In genomic region chr2:122011493-122012270, GRCh38 we compare ENCODE assay signal across 20 cellular contexts.
"Had no signal": no experiment of that assay in that cellular context is flagged by ENCODE, and none has a peak within 500 bp of the region (broad histone marks: within the 10 kb centered on the region; RNA-seq: fewer than 3 reads in every experiment).

No MANE protein-coding gene starts in this region.

- H3K4me3 ChIP-seq: body of pancreas, coronary artery, gastrocnemius medialis, heart left ventricle, mucosa of descending colon, neural progenitor cell, testis, upper lobe of right lung had no signal

- ATAC-seq: body of pancreas, esophagus mucosa, gastrocnemius medialis, heart left ventricle, mucosa of descending colon, sciatic nerve had no signal

- H3K27ac ChIP-seq: body of pancreas, coronary artery, gastrocnemius medialis, heart left ventricle, neural progenitor cell, parathyroid adenoma, testis, upper lobe of right lung, VCaP had no signal

- H3K27me3 ChIP-seq: body of pancreas, gastrocnemius medialis, neural progenitor cell, testis, upper lobe of right lung had no signal

- H3K36me3 ChIP-seq: gastrocnemius medialis, heart left ventricle, neural progenitor cell, upper lobe of right lung had no signal

- H3K9me3 ChIP-seq: body of pancreas, gastrocnemius medialis, heart left ventricle, mucosa of descending colon, testis, upper lobe of right lung had no signal

- H3K4me1 ChIP-seq: body of pancreas, gastrocnemius medialis, heart left ventricle, parathyroid adenoma, testis, upper lobe of right lung had no signal

- DNase-seq: activated CD4-positive, CD25-positive, alpha-beta regulatory T cell treated with anti-CD3 and anti-CD28 coated beads, Interleukin-2, amount 50 U/mL, for 72 hours; activated naive CD8-positive, alpha-beta T cell treated with anti-CD3 and anti-CD28 coated beads for 36 hours; activated T-cell treated with anti-CD3 and anti-CD28 coated beads for 4 hours; amniotic stem cell; body of pancreas; effector CD4-positive, alpha-beta T cell; gastrocnemius medialis; heart left ventricle; mesenchymal stem cell; mucosa of descending colon; naive B cell; stimulated activated CD4-positive, alpha-beta T cell treated with anti-CD3 and anti-CD28 coated beads, Interleukin-4, amount 100 ng/mL, for 24 hours; testis; upper lobe of right lung had no signal
